31 cellular contexts compared by ENCODE assay signal in genomic region chr3:68403741-68404140, GRCh38.
"Had no signal": no experiment of that assay in that cellular context is flagged by ENCODE, and none has a peak within 500 bp of the region (broad histone marks: within the 10 kb centered on the region; RNA-seq: fewer than 3 reads in every experiment).

No MANE protein-coding gene starts in this region.

- H3K27me3 ChIP-seq: ascending aorta, cardiac muscle cell had no signal

- H3K4me1 ChIP-seq: ascending aorta had no signal

- H2AFZ ChIP-seq: PC-9 had no signal

- FAIRE-seq: RCC 7860, TTC549 had no signal

- H3K36me3 ChIP-seq: ascending aorta, cardiac muscle cell had no signal

- DNase-seq: activated CD4-positive, alpha-beta T cell treated with anti-CD3 and anti-CD28 coated beads for 36 hours; activated CD4-positive, alpha-beta T cell treated with anti-CD3 and anti-CD28 coated beads, Interleukin-2, amount 10 ng/mL, durations not matched to agents 7 days and 5 days; activated CD4-positive, alpha-beta T cell treated with anti-CD3 and anti-CD28 coated beads, Interleukin-2, amount 50 U/mL, for 48 hours; activated CD8-positive, alpha-beta T cell treated with anti-CD3 and anti-CD28 coated beads, Interleukin-2, amount 10 ng/mL, durations not matched to agents 7 days and 5 days; activated gamma-delta T cell; activated naive CD4-positive, alpha-beta T cell treated with Interleukin-2 at 50 U/mL for 16 hours; activated naive CD8-positive, alpha-beta T cell treated with anti-CD3 and anti-CD28 coated beads, Interleukin-2, amount 10 ng/mL, durations not matched to agents 7 days and 5 days; activated T-cell treated with anti-CD3 and anti-CD28 coated beads, Interleukin-2, amount 50 U/mL, for 24 hours; amygdala; Karpas-422; KBM-7; NCI-H1105 treated with DMSO at 0.1 percent for 48 hours; NCI-H1436; NCI-H1694; NCI-H1930; NCI-H2081 treated with DMSO at 0.1 percent for 48 hours; NCI-H226; NCI-H446 treated with DMSO at 0.1 percent for 48 hours; NCI-H524; NCI-H69; NK-92 treated with Interleukin-12 subunit alpha and Interleukin-12 subunit beta, amount 100 ng/mL, for 24 hours; PC-9; SIG-M5 had no signal

- H3K9me3 ChIP-seq: ascending aorta had no signal

- H3K4me2 ChIP-seq: PC-9 had no signal

- ATAC-seq: activated CD4-positive, alpha-beta T cell treated with anti-CD3 and anti-CD28 coated beads for 36 hours; activated CD4-positive, CD25-positive, alpha-beta regulatory T cell treated with anti-CD3 and anti-CD28 coated beads, Interleukin-2, amount 50 U/mL, for 24 hours; activated CD8-positive, alpha-beta T cell treated with anti-CD3 and anti-CD28 coated beads, Interleukin-2, amount 10 ng/mL, durations not matched to agents 7 days and 5 days; Right ventricle myocardium inferior; WTC11 had no signal

- H3K27ac ChIP-seq: ascending aorta, cardiac muscle cell, PC-9, RWPE1 had no signal

- H3K4me3 ChIP-seq: ascending aorta, cardiac muscle cell, PC-9 had no signal
